9 cellular contexts compared by ENCODE assay signal in genomic region chr1:14915356-14916054, GRCh38.
A peak's percentile ranks its signal among the peaks of the same experiment; 100 is the strongest.
DNase-seq lines count a peak whose midpoint lies in the region; ATAC-seq and TF ChIP-seq lines count a peak whose summit lies in the region.
"Had no signal": no experiment of that assay in that cellular context is flagged by ENCODE, and none has a peak within 500 bp of the region (broad histone marks: within the 10 kb centered on the region; RNA-seq: fewer than 3 reads in every experiment).

No MANE protein-coding gene starts in this region.

- in situ Hi-C loops in G401 (cut with HindIII; ENCODE audit: low sequenced_read_pairs): no loop called here

- intact Hi-C loops in lower lobe of right lung (cut with DNase I): no loop called here

- H3K9me3 ChIP-seq in lower lobe of right lung: no peaks in the 10 kb centered on the region

- TF ChIP-seq CTCF in cardiac fibroblast (IDR thresholded peaks at IDR 0.05; ENCODE audit: low read depth, low read length) (peak; percentile 81), lower lobe of right lung (IDR thresholded peaks at IDR 0.05) (peak; percentile 94)

- peak; percentile 60 to 69 for ATAC-seq in lower lobe of right lung
- no peak for ATAC-seq in HG02884 (IDR thresholded peaks at IDR 0.05; ENCODE audit: unreplicated experiment)

- H3K4me3 ChIP-seq in cardiac fibroblast (replicated peaks in 1 of 2; ENCODE audit: low read depth in 2 of 2, low read length in 2 of 2) (no peak overlapping the region), lower lobe of right lung (no peak overlapping the region)
- H3K4me3 ChIP-seq: skin epidermis had no signal

- DNase-seq in G401 (ENCODE audit: low spot score): peak; percentile 70
- peak; percentile 73 for DNase-seq in HuH-7 (ENCODE audit: low spot score)
- DNase-seq in T-helper 9 cell: peak; percentile 6
- DNase-seq in cardiac fibroblast (ENCODE audit: low read depth in 2 of 2): peak; percentile 31 to 42
- DNase-seq in lower lobe of right lung: no peak
- peak; percentile 12 for DNase-seq in stimulated activated naive CD4-positive, alpha-beta T cell treated with Interleukin-2 at 50 U/mL for 16 hours (lab: John Stamatoyannopoulos, UW)
- DNase-seq in amniotic stem cell (lab: John Stamatoyannopoulos, UW): no peak

- H3K36me3 ChIP-seq in lower lobe of right lung: no peaks in the 10 kb centered on the region

- no peaks in the 10 kb centered on the region for H3K27me3 ChIP-seq in lower lobe of right lung (ENCODE audit: low read depth)

- H3K4me1 ChIP-seq in lower lobe of right lung: peaks cover 7% of the 10 kb centered on the region

- H3K27ac ChIP-seq in lower lobe of right lung: no peak overlapping the region
- H3K27ac ChIP-seq: skin epidermis had no signal

Comparison
In these comparisons a context has a peak if more than half of its experiments do, and no peak if none do; other contexts are left out.
1. DNase-seq: peak in G401 (single experiment), HuH-7 (single experiment), T-helper 9 cell (single experiment), cardiac fibroblast (2 of 2) and stimulated activated naive CD4-positive, alpha-beta T cell treated with Interleukin-2 at 50 U/mL for 16 hours (single experiment); none in lower lobe of right lung (single experiment) and amniotic stem cell (single experiment).